1 cellular context compared by ENCODE assay signal in genomic region chr3:71468311-71469130, GRCh38.
A peak's percentile ranks its signal among the peaks of the same experiment; 100 is the strongest.
TF ChIP-seq lines count a peak whose summit lies in the region.

No MANE protein-coding gene starts in this region.

TF ChIP-seq in H1, 55 proteins besides CTCF, POLR2A, EP300 and RAD21 (continued from another document):
- TF ChIP-seq SRF (IDR thresholded peaks at IDR 0.05; ENCODE audit: low read depth, low read length) (no peak), ASH2L (IDR thresholded peaks at IDR 0.05; ENCODE audit: low read length) (peak; percentile 59), GTF2F1 (IDR thresholded peaks at IDR 0.05; ENCODE audit: borderline replicate concordance, low read depth, low read length) (no peak), CBX5 (IDR thresholded peaks at IDR 0.05; ENCODE audit: low read depth, low read length) (no peak), SIRT6 (IDR thresholded peaks at IDR 0.05; ENCODE audit: low read length) (no peak), SAP30 (IDR thresholded peaks at IDR 0.05; ENCODE audit: insufficient read depth, insufficient replicate concordance, low read length) (no peak), RFX5 (IDR thresholded peaks at IDR 0.05; ENCODE audit: borderline replicate concordance, low read depth, low read length) (no peak), CHD1 (IDR thresholded peaks at IDR 0.05; ENCODE audit: low read depth, low read length) (no peak), EZH2 (IDR thresholded peaks at IDR 0.05; ENCODE audit: low read depth, low read length, severe bottlenecking) (no peak), RNF2 (IDR thresholded peaks at IDR 0.05; ENCODE audit: borderline replicate concordance, low read depth, low read length, missing control alignments, poor library complexity, severe bottlenecking) (no peak), MAFK (IDR thresholded peaks at IDR 0.05; ENCODE audit: low read depth, low read length) (no peak), POU5F1 (IDR thresholded peaks at IDR 0.05; ENCODE audit: low read depth, low read length) (peak; percentile 72; the same call in 1 of the 2 replicates), RXRA (IDR thresholded peaks at IDR 0.05; ENCODE audit: insufficient read depth, low read depth, low read length) (no peak), SUZ12 (IDR thresholded peaks at IDR 0.05; ENCODE audit: low read length) (no peak), RBBP5 (IDR thresholded peaks at IDR 0.05; ENCODE audit: borderline replicate concordance, low read depth, low read length) (0 out of 2 replicates have a peak, but pooled peaks have one; percentile 44), SP1 (IDR thresholded peaks at IDR 0.05; ENCODE audit: low read depth, low read length) (0 out of 2 replicates have a peak, but pooled peaks have one; percentile 16), BACH1 (IDR thresholded peaks at IDR 0.05; ENCODE audit: low read length) (no peak), CREB1 (IDR thresholded peaks at IDR 0.05) (no peak), FOSL1 (IDR thresholded peaks at IDR 0.05; ENCODE audit: insufficient read depth, low read depth, low read length) (no peak), CHD2 (IDR thresholded peaks at IDR 0.05; ENCODE audit: low read length) (no peak), KDM1A (IDR thresholded peaks at IDR 0.05; ENCODE audit: borderline replicate concordance, low read length) (peak; percentile 39; the same call in 1 of the 2 replicates), POLR2AphosphoS5 (IDR thresholded peaks at IDR 0.05; ENCODE audit: low read depth, low read length) (no peak), SIX5 (IDR thresholded peaks at IDR 0.05; ENCODE audit: low read depth, low read length) (no peak), CBX8 (IDR thresholded peaks at IDR 0.05; ENCODE audit: borderline replicate concordance, low read depth, low read length) (no peak), YY1 (IDR thresholded peaks at IDR 0.05; ENCODE audit: low read depth, low read length) (no peak), KDM4A (IDR thresholded peaks at IDR 0.05; ENCODE audit: low read depth, low read length, severe bottlenecking) (no peak), SP2 (IDR thresholded peaks at IDR 0.05; ENCODE audit: low read length) (no peak), CEBPB (IDR thresholded peaks at IDR 0.05; ENCODE audit: low read depth, low read length) (no peak), PHF8 (conservative IDR thresholded peaks at IDR 0.05; ENCODE audit: low read depth, low read length) (no peak), HDAC2 (IDR thresholded peaks at IDR 0.05; ENCODE audit: borderline replicate concordance in 1 of 2, low read depth in 2 of 2, low read length in 2 of 2) (no peak), JUND (IDR thresholded peaks at IDR 0.05; ENCODE audit: low read length) (no peak), TAF7 (optimal IDR thresholded peaks at IDR 0.05; ENCODE audit: borderline replicate concordance, low read depth, low read length) (no peak), KDM5A (IDR thresholded peaks at IDR 0.05; ENCODE audit: low read length) (no peak), EGR1 (IDR thresholded peaks at IDR 0.05; ENCODE audit: borderline replicate concordance, low read depth, low read length) (no peak)
- TF ChIP-seq, protein P1, sequence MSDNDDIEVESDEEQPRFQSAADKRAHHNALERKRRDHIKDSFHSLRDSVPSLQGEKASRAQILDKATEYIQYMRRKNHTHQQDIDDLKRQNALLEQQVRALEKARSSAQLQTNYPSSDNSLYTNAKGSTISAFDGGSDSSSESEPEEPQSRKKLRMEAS (IDR thresholded peaks at IDR 0.05) = peak; percentile 65
- TF ChIP-seq, protein P2, sequence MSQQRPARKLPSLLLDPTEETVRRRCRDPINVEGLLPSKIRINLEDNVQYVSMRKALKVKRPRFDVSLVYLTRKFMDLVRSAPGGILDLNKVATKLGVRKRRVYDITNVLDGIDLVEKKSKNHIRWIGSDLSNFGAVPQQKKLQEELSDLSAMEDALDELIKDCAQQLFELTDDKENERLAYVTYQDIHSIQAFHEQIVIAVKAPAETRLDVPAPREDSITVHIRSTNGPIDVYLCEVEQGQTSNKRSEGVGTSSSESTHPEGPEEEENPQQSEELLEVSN (IDR thresholded peaks at IDR 0.05) = peak; percentile 38; the same call in 1 of the 2 replicates
- TF ChIP-seq, protein P3, sequence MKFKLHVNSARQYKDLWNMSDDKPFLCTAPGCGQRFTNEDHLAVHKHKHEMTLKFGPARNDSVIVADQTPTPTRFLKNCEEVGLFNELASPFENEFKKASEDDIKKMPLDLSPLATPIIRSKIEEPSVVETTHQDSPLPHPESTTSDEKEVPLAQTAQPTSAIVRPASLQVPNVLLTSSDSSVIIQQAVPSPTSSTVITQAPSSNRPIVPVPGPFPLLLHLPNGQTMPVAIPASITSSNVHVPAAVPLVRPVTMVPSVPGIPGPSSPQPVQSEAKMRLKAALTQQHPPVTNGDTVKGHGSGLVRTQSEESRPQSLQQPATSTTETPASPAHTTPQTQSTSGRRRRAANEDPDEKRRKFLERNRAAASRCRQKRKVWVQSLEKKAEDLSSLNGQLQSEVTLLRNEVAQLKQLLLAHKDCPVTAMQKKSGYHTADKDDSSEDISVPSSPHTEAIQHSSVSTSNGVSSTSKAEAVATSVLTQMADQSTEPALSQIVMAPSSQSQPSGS (IDR thresholded peaks at IDR 0.05; ENCODE audit: low read length) = no peak
- TF ChIP-seq, protein P4, sequence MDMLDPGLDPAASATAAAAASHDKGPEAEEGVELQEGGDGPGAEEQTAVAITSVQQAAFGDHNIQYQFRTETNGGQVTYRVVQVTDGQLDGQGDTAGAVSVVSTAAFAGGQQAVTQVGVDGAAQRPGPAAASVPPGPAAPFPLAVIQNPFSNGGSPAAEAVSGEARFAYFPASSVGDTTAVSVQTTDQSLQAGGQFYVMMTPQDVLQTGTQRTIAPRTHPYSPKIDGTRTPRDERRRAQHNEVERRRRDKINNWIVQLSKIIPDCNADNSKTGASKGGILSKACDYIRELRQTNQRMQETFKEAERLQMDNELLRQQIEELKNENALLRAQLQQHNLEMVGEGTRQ (IDR thresholded peaks at IDR 0.05; ENCODE audit: low read length) = peak; percentile 52; the same call in 1 of the 2 replicates
